In genomic region chr15:33030315-33030714, GRCh38 we compare ENCODE assay signal across 22 cellular contexts.
DNase-seq lines count a peak whose midpoint lies in the region; ATAC-seq and TF ChIP-seq lines count a peak whose summit lies in the region.
"Had no signal": no experiment of that assay in that cellular context is flagged by ENCODE, and none has a peak within 500 bp of the region (broad histone marks: within the 10 kb centered on the region; RNA-seq: fewer than 3 reads in every experiment).

No MANE protein-coding gene starts in this region.

- H3K4me3 Mint-ChIP-seq in T-helper 17 cell, result no peak overlapping the region
- H3K4me3 Mint-ChIP-seq: B cell; CD4-positive, CD25-positive, alpha-beta regulatory T cell; CD8-positive, alpha-beta memory T cell; IgD-negative memory B cell had no signal

- no peaks in the 10 kb centered on the region for H3K36me3 ChIP-seq in endocrine pancreas (ENCODE audit: control insufficient read depth, insufficient read depth, low read length)
- no peaks in the 10 kb centered on the region for H3K36me3 ChIP-seq in aorta (ENCODE audit: control insufficient read depth in 1 of 2, insufficient read depth in 2 of 2, low read length in 1 of 2)
- H3K36me3 ChIP-seq: HAP-1 had no signal

- no peak for TF ChIP-seq CTCF in C4-2B (conservative IDR thresholded peaks at IDR 0.05)
- TF ChIP-seq CTCF in LNCaP clone FGC (IDR thresholded peaks at IDR 0.05; ENCODE audit: control insufficient read depth, extremely low read depth, insufficient read depth), result no peak

- H3K4me3 ChIP-seq in LNCaP clone FGC (ENCODE audit: low read depth, low read length) (no peak overlapping the region), endocrine pancreas (ENCODE audit: control insufficient read depth, insufficient read depth, low read length) (peak overlapping the region; percentile 2), aorta (ENCODE audit: low read length in 2 of 2) (no peak overlapping the region)
- H3K4me3 ChIP-seq: BLaER1 treated with 17β-estradiol and CSF1 and Interleukin-3, amounts not matched to agents 10 nM and 100 nM; GM12878; GM23248; HAP-1 had no signal

- H3K27ac ChIP-seq in C4-2B (peak overlapping the region; percentile 89), aorta (ENCODE audit: low read depth in 1 of 2, low read length in 2 of 2) (no peak overlapping the region)
- H3K27ac ChIP-seq: BLaER1 treated with 17β-estradiol and CSF1 and Interleukin-3, amounts not matched to agents 10 nM and 100 nM; GM23248 had no signal

- peak overlapping the region; percentile 82 for H3K27ac Mint-ChIP-seq in T-helper 17 cell
- H3K27ac Mint-ChIP-seq: B cell; CD8-positive, alpha-beta memory T cell; IgD-negative memory B cell had no signal

- no peaks in the 10 kb centered on the region for H3K36me3 Mint-ChIP-seq in T-helper 17 cell (ENCODE audit: low read depth)
- H3K36me3 Mint-ChIP-seq: CD4-positive, CD25-positive, alpha-beta regulatory T cell; CD8-positive, alpha-beta memory T cell; IgD-negative memory B cell had no signal

- H3K27me3 Mint-ChIP-seq in T-helper 17 cell, result peaks cover 10% of the 10 kb centered on the region
- H3K27me3 Mint-ChIP-seq: CD4-positive, CD25-positive, alpha-beta regulatory T cell; IgD-negative memory B cell had no signal

- intact Hi-C loops in aorta (cut with DNase I), result no loop called here

- ATAC-seq in T-helper 17 cell, result no peak
- no peak for ATAC-seq in aorta (ENCODE audit: low FRiP score)
- no peak for ATAC-seq in HG03521 (IDR thresholded peaks at IDR 0.05; ENCODE audit: unreplicated experiment)
- ATAC-seq: GM12878 had no signal

- H3K4me1 ChIP-seq in endocrine pancreas (ENCODE audit: control insufficient read depth, insufficient read depth, low read length) (peaks cover 45% of the 10 kb centered on the region), aorta (ENCODE audit: control insufficient read depth in 1 of 2, insufficient read depth in 2 of 2, low read length in 2 of 2) (no peaks in the 10 kb centered on the region)
- H3K4me1 ChIP-seq: HAP-1 had no signal

- DNase-seq in LNCaP clone FGC (ENCODE audit: low read depth) (peak; percentile 92), T-helper 17 cell (no peak), NCI-H1694 treated with DMSO at 0.1 percent for 48 hours (lab: John Stamatoyannopoulos, UW) (no peak), dedifferentiated amniotic fluid mesenchymal stem cell (ENCODE audit: extremely low spot score) (no peak), aorta (no peak)
- DNase-seq: 8988T; CD4-positive, CD25-positive, alpha-beta regulatory T cell; CD8-positive, alpha-beta memory T cell; COR-L47; DMS 273 treated with DMSO at 0.1 percent for 48 hours; DMS53; DND-41; EL; GM23248 had no signal

- no peaks in the 10 kb centered on the region for H3K9me3 ChIP-seq in T-helper 17 cell (ENCODE audit: control insufficient read depth, low read length, poor library complexity, severe bottlenecking)
- no peaks in the 10 kb centered on the region for H3K9me3 ChIP-seq in endocrine pancreas (ENCODE audit: control insufficient read depth, low read length)
- no peaks in the 10 kb centered on the region for H3K9me3 ChIP-seq in aorta (ENCODE audit: control insufficient read depth, low read length)
- H3K9me3 ChIP-seq: BLaER1 treated with 17β-estradiol and CSF1 and Interleukin-3, amounts not matched to agents 10 nM and 100 nM; HAP-1 had no signal

- WGBS in aorta, 2 donors, result 87 to 93% methylated on average over 5 of the region's 5 CpGs

- no peak overlapping the region for H3K9ac ChIP-seq in endocrine pancreas (ENCODE audit: control insufficient read depth, insufficient read depth, low read length)
- H3K9ac ChIP-seq: BLaER1 treated with 17β-estradiol and CSF1 and Interleukin-3, amounts not matched to agents 10 nM and 100 nM; GM23248 had no signal

- H3K27me3 ChIP-seq in endocrine pancreas (ENCODE audit: control insufficient read depth, insufficient read depth, low read length), result no peaks in the 10 kb centered on the region
- H3K27me3 ChIP-seq in aorta (ENCODE audit: control insufficient read depth in 1 of 2, insufficient read depth in 2 of 2, low read length in 1 of 2), result no peaks in the 10 kb centered on the region
- H3K27me3 ChIP-seq: BLaER1 treated with 17β-estradiol and CSF1 and Interleukin-3, amounts not matched to agents 10 nM and 100 nM had no signal

- H3K4me1 Mint-ChIP-seq in T-helper 17 cell, result peaks cover 22% of the 10 kb centered on the region
- H3K4me1 Mint-ChIP-seq: B cell; CD4-positive, CD25-positive, alpha-beta regulatory T cell; IgD-negative memory B cell had no signal
